ENCODE assay signal across 20 cellular contexts in genomic region chr21:41061701-41062100, GRCh38.
DNase-seq lines count a peak whose midpoint lies in the region; ATAC-seq and TF ChIP-seq lines count a peak whose summit lies in the region.
"Had no signal": no experiment of that assay in that cellular context is flagged by ENCODE, and none has a peak within 500 bp of the region (broad histone marks: within the 10 kb centered on the region; RNA-seq: fewer than 3 reads in every experiment).

No MANE protein-coding gene starts in this region.

- no peak overlapping the region for H3K27ac Mint-ChIP-seq in osteocyte (ENCODE audit: unreplicated experiment)
- H3K27ac Mint-ChIP-seq: B cell; CD4-positive, alpha-beta T cell; CD8-positive, alpha-beta T cell had no signal

- H3K4me1 Mint-ChIP-seq in osteocyte (ENCODE audit: unreplicated experiment) = no peaks in the 10 kb centered on the region
- H3K4me1 Mint-ChIP-seq: B cell had no signal

- no peak for ATAC-seq in Right ventricle myocardium inferior
- ATAC-seq in HG02798 (IDR thresholded peaks at IDR 0.05; ENCODE audit: poor library complexity, unreplicated experiment) = no peak
- ATAC-seq: A549; CD8-positive, alpha-beta T cell; GM12878 had no signal

- intact Hi-C loops in cardiac septum (cut with DNase I) = no loop called here
- intact Hi-C loops in Right ventricle myocardium inferior (cut with DNase I) = no loop called here

- DNase-seq in cardiac septum (ENCODE audit: low spot score) = peak; percentile 29
- DNase-seq in Right ventricle myocardium inferior (ENCODE audit: missing footprints) = no peak
- peak; percentile 70 for DNase-seq in osteocyte (ENCODE audit: extremely low spot score, unreplicated experiment)
- no peak for DNase-seq in activated CD8-positive, alpha-beta memory T cell treated with anti-CD3 and anti-CD28 coated beads for 24 hours
- DNase-seq: AML-193; Caco-2; Calu3; CD4-positive, alpha-beta T cell; CD8-positive, alpha-beta T cell; DMS 273 treated with DMSO at 0.1 percent for 48 hours; DMS153; DMS53; DMS79; DND-41; EL; GDM1 had no signal

- no peaks in the 10 kb centered on the region for H3K27me3 Mint-ChIP-seq in osteocyte (ENCODE audit: unreplicated experiment)

- H3K4me3 Mint-ChIP-seq in osteocyte (ENCODE audit: unreplicated experiment) = no peak overlapping the region
- H3K4me3 Mint-ChIP-seq: B cell; CD4-positive, alpha-beta T cell; CD8-positive, alpha-beta T cell had no signal

- no peaks in the 10 kb centered on the region for H3K36me3 Mint-ChIP-seq in osteocyte (ENCODE audit: unreplicated experiment)
- H3K36me3 Mint-ChIP-seq: CD8-positive, alpha-beta T cell had no signal

- H3K9me3 Mint-ChIP-seq in osteocyte (ENCODE audit: unreplicated experiment) = peaks cover 14% of the 10 kb centered on the region
- H3K9me3 Mint-ChIP-seq: CD4-positive, alpha-beta T cell had no signal

- TF ChIP-seq CTCF in osteocyte (IDR thresholded peaks at IDR 0.05) = no peak

Comparison
In these comparisons a context has a peak if more than half of its experiments do, and no peak if none do; other contexts are left out.
1. DNase-seq: peak in cardiac septum (single experiment) and osteocyte (single experiment); none in Right ventricle myocardium inferior (single experiment) and activated CD8-positive, alpha-beta memory T cell treated with anti-CD3 and anti-CD28 coated beads for 24 hours (single experiment).